In genomic region chr20:2179233-2179580, GRCh38 we compare ENCODE assay signal across 12 cellular contexts.
DNase-seq lines count a peak whose midpoint lies in the region; TF ChIP-seq lines count a peak whose summit lies in the region.
"Had no signal": no experiment of that assay in that cellular context is flagged by ENCODE, and none has a peak within 500 bp of the region (broad histone marks: within the 10 kb centered on the region; RNA-seq: fewer than 3 reads in every experiment).

No MANE protein-coding gene starts in this region.

- DNase-seq in AG08395 (ENCODE audit: low spot score): peak; percentile 21
- DNase-seq in Daoy (ENCODE audit: low read depth): peak; percentile 14
- DNase-seq in glomerular visceral epithelial cell (ENCODE audit: extremely low spot score): peak; percentile 36
- DNase-seq in mesothelial cell of epicardium (ENCODE audit: low spot score in 2 of 2, unreplicated experiment in 2 of 2): peak in 1 of 2 experiments; percentile 37
- no peak for DNase-seq in middle frontal gyrus (ENCODE audit: extremely low spot score, low spot score)
- DNase-seq in NCI-H2227 treated with DMSO at 0.1 percent for 48 hours (lab: John Stamatoyannopoulos, UW): no peak
- no peak for DNase-seq in NOMO-1 (lab: John Stamatoyannopoulos, UW; ENCODE audit: unreplicated experiment in 2 of 2)
- DNase-seq: 8988T; Caco-2; CD4-positive, alpha-beta T cell; GDM1 had no signal

- H3K27me3 Mint-ChIP-seq in mesothelial cell of epicardium (ENCODE audit: low read depth): peaks cover 11% of the 10 kb centered on the region

- H3K9me3 Mint-ChIP-seq in mesothelial cell of epicardium: no peaks in the 10 kb centered on the region
- H3K9me3 Mint-ChIP-seq: CD4-positive, alpha-beta T cell had no signal

- H3K4me1 Mint-ChIP-seq in mesothelial cell of epicardium: peaks cover 17% of the 10 kb centered on the region

- no peak for TF ChIP-seq CTCF in mesothelial cell of epicardium (IDR thresholded peaks at IDR 0.05; ENCODE audit: unreplicated experiment)

- no peaks in the 10 kb centered on the region for H3K36me3 Mint-ChIP-seq in mesothelial cell of epicardium

- H3K27ac Mint-ChIP-seq in mesothelial cell of epicardium: peak overlapping the region; percentile 39
- H3K27ac Mint-ChIP-seq: B cell; CD4-positive, alpha-beta T cell had no signal

- H3K4me3 Mint-ChIP-seq in mesothelial cell of epicardium: no peak overlapping the region
- H3K4me3 Mint-ChIP-seq: B cell; CD4-positive, alpha-beta T cell had no signal

Comparison
In these comparisons a context has a peak if more than half of its experiments do, and no peak if none do; other contexts are left out.
1. DNase-seq: peak in AG08395 (single experiment), Daoy (single experiment) and glomerular visceral epithelial cell (single experiment); none in middle frontal gyrus (single experiment), NCI-H2227 treated with DMSO at 0.1 percent for 48 hours (single experiment) and NOMO-1 (0 of 2).